ENCODE assay signal across 13 cellular contexts in the genomic region with DNA sequence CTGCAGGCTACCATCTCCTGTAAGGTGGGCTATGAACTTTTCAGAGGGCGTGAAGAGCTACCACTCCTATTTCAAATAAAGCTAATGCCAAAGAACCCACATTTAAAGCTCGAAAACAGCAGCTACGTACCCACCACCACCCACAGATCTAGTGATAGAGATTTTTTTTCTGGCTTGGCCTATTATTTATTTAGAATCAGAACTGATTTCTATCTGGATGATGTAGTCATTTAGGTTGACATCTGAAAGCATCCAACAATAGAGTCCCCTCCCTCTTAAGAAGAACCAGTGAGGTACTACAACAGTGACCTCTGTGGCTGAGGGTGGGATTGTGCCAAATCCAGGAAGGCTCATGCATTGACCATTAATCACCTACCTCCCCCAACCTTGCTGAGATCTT.
DNase-seq lines count a peak whose midpoint lies in the region; ATAC-seq and TF ChIP-seq lines count a peak whose summit lies in the region.
"Had no signal": no experiment of that assay in that cellular context is flagged by ENCODE, and none has a peak within 500 bp of the region (broad histone marks: within the 10 kb centered on the region; RNA-seq: fewer than 3 reads in every experiment).

No MANE protein-coding gene starts in this region.

- TF ChIP-seq CTCF in GM12864 (IDR thresholded peaks at IDR 0.05; ENCODE audit: low read depth, low read length, missing control alignments), result peak; percentile 24
- peak; percentile 11; the same call in 1 of the 2 replicates for TF ChIP-seq CTCF in Panc1 (IDR thresholded peaks at IDR 0.05)

- no peaks in the 10 kb centered on the region for H3K27me3 Mint-ChIP-seq in T-helper 2 cell treated with Interferon-gamma antibody and Interleukin-4, amounts not matched to agents 5 μg/mL and 100 μg/mL, for 36 hours (ENCODE audit: low read depth)

- H3K9me3 ChIP-seq in Panc1 (ENCODE audit: control insufficient read depth, insufficient read depth, low read depth, low read length) (no peaks in the 10 kb centered on the region), iPS DF 6.9 (ENCODE audit: control insufficient read depth, insufficient read depth, low read length) (no peaks in the 10 kb centered on the region)
- H3K9me3 ChIP-seq: Peyer's patch had no signal

- no TSS peak for BruUV-seq in Panc1 (replicated peaks; lab: Mats Ljungman, UMichigan)

- peaks cover 2% of the 10 kb centered on the region for H3K36me3 Mint-ChIP-seq in T-helper 2 cell treated with Interferon-gamma antibody and Interleukin-4, amounts not matched to agents 5 μg/mL and 100 μg/mL, for 36 hours (ENCODE audit: low read depth)

- DNase-seq in A172 (ENCODE audit: low spot score) (peak; percentile 7), GM12864 (ENCODE audit: low read depth) (no peak), Panc1 (ENCODE audit: low read depth, low spot score) (no peak), iPS DF 6.9 (ENCODE audit: low read depth, low spot score) (peak; percentile 13), LoVo (ENCODE audit: low spot score) (no peak), GM19240 (ENCODE audit: insufficient read length, low spot score) (no peak), HPDE6-E6E7 (ENCODE audit: extremely low spot score) (no peak)
- DNase-seq in T-helper 2 cell treated with Interferon-gamma antibody and Interleukin-4, amounts not matched to agents 5 μg/mL and 100 μg/mL, for 36 hours (ENCODE audit: low spot score), result no peak
- DNase-seq: NCI-H2029 treated with DMSO at 0.1 percent for 48 hours, Peyer's patch had no signal

- POLR2A ChIA-PET in Panc1 (lab: Charles Lee), result no interaction called here

- H3K9me3 Mint-ChIP-seq in T-helper 2 cell treated with Interferon-gamma antibody and Interleukin-4, amounts not matched to agents 5 μg/mL and 100 μg/mL, for 36 hours, result peaks cover 17% of the 10 kb centered on the region

- in situ Hi-C loops in Panc1 (cut with HindIII; ENCODE audit: low pct_unique_long_range_greater_than_20kb, low sequenced_read_pairs), result no loop called here

- CTCF ChIA-PET in Panc1 (lab: Charles Lee), result no interaction called here

- H3K4me1 Mint-ChIP-seq in T-helper 2 cell treated with Interferon-gamma antibody and Interleukin-4, amounts not matched to agents 5 μg/mL and 100 μg/mL, for 36 hours (ENCODE audit: low read depth), result peaks cover 40% of the 10 kb centered on the region

- H3K4me3 ChIP-seq in GM12864 (ENCODE audit: low read depth, low read length) (no peak overlapping the region), Panc1 (ENCODE audit: low read depth in 2 of 2, low read length in 2 of 2) (no peak overlapping the region), iPS DF 6.9 (ENCODE audit: low read length) (no peak overlapping the region)
- H3K4me3 ChIP-seq: cardiac muscle cell, Peyer's patch, skin epidermis had no signal

- H3K27ac ChIP-seq in Panc1 (ENCODE audit: low read length), result no peak overlapping the region
- no peak overlapping the region for H3K27ac ChIP-seq in iPS DF 6.9 (ENCODE audit: low read length)
- H3K27ac ChIP-seq: cardiac muscle cell, VCaP had no signal

- intact Hi-C loops in Panc1 (cut with micrococcal nuclease; ENCODE audit: unreplicated experiment), result no loop called here

- WGBS in iPS DF 6.9 (ENCODE audit: insufficient coverage, insufficient read length), result no CpG with 5 or more reads among the region's 3 CpGs

- no peaks in the 10 kb centered on the region for H3K36me3 ChIP-seq in Panc1 (ENCODE audit: control insufficient read depth, insufficient read depth, low read length)
- no peaks in the 10 kb centered on the region for H3K36me3 ChIP-seq in iPS DF 6.9 (ENCODE audit: control insufficient read depth, insufficient read depth, low read length)
- H3K36me3 ChIP-seq: cardiac muscle cell, Peyer's patch had no signal

- no peak for ATAC-seq in Panc1

- no peak overlapping the region for H3K4me3 Mint-ChIP-seq in T-helper 2 cell treated with Interferon-gamma antibody and Interleukin-4, amounts not matched to agents 5 μg/mL and 100 μg/mL, for 36 hours

- H3K4me1 ChIP-seq in Panc1 (ENCODE audit: control insufficient read depth, insufficient read depth, low read length) (no peaks in the 10 kb centered on the region), iPS DF 6.9 (ENCODE audit: control insufficient read depth, insufficient read depth, low read length) (peaks cover 3% of the 10 kb centered on the region; the same call in 1 of the 2 replicates)

- H3K27me3 ChIP-seq in Panc1 (ENCODE audit: control insufficient read depth, insufficient read depth, low read length), result no peaks in the 10 kb centered on the region
- no peaks in the 10 kb centered on the region for H3K27me3 ChIP-seq in iPS DF 6.9 (ENCODE audit: control insufficient read depth, insufficient read depth, low read length)
- H3K27me3 ChIP-seq: cardiac muscle cell, Peyer's patch had no signal

- no peak overlapping the region for H3K27ac Mint-ChIP-seq in T-helper 2 cell treated with Interferon-gamma antibody and Interleukin-4, amounts not matched to agents 5 μg/mL and 100 μg/mL, for 36 hours

Comparison
In these comparisons a context has a peak if more than half of its experiments do, and no peak if none do; other contexts are left out.
1. DNase-seq: peak in A172 (single experiment) and iPS DF 6.9 (single experiment); none in GM12864 (single experiment), Panc1 (single experiment), LoVo (single experiment), GM19240 (single experiment), T-helper 2 cell treated with Interferon-gamma antibody and Interleukin-4, amounts not matched to agents 5 μg/mL and 100 μg/mL, for 36 hours (single experiment) and HPDE6-E6E7 (single experiment).